10 cellular contexts compared by ENCODE assay signal in genomic region chr13:100875392-100876043, GRCh38.
DNase-seq lines count a peak whose midpoint lies in the region; ATAC-seq and TF ChIP-seq lines count a peak whose summit lies in the region.
"Had no signal": no experiment of that assay in that cellular context is flagged by ENCODE, and none has a peak within 500 bp of the region (broad histone marks: within the 10 kb centered on the region; RNA-seq: fewer than 3 reads in every experiment).

No MANE protein-coding gene starts in this region.

- peaks cover 3% of the 10 kb centered on the region for H3K36me3 Mint-ChIP-seq in activated CD4-positive, alpha-beta T cell treated with anti-CD3 and anti-CD28 coated beads, Interleukin-2, amount 10 ng/mL, durations not matched to agents 24 days and 14 days (ENCODE audit: low read depth)
- no peaks in the 10 kb centered on the region for H3K36me3 Mint-ChIP-seq in CD4-positive, alpha-beta T cell (ENCODE audit: low read depth)

- no peaks in the 10 kb centered on the region for H3K79me2 ChIP-seq in smooth muscle cell (ENCODE audit: low read depth)

- H3K27ac ChIP-seq in smooth muscle cell (ENCODE audit: low read depth) = peak overlapping the region; percentile 76
- no peak overlapping the region for H3K27ac ChIP-seq in CD4-positive, alpha-beta T cell (ENCODE audit: low read depth, low read length)
- H3K27ac ChIP-seq: BLaER1 had no signal

- no peak overlapping the region for H2AFZ ChIP-seq in smooth muscle cell (ENCODE audit: low read depth)

- CTCF ChIA-PET in CD4-positive, alpha-beta T cell (lab: Charles Lee) = no interaction called here

- in situ Hi-C loops in astrocyte of the cerebellum (cut with HindIII; ENCODE audit: low sequenced_read_pairs) = no loop called here

- H3K27me3 Mint-ChIP-seq in activated CD4-positive, alpha-beta T cell treated with anti-CD3 and anti-CD28 coated beads, Interleukin-2, amount 10 ng/mL, durations not matched to agents 24 days and 14 days = peaks cover 4% of the 10 kb centered on the region
- H3K27me3 Mint-ChIP-seq in CD4-positive, alpha-beta T cell = peaks cover 25% of the 10 kb centered on the region

- peak overlapping the region; percentile 78 for H3K27ac Mint-ChIP-seq in activated CD4-positive, alpha-beta T cell treated with anti-CD3 and anti-CD28 coated beads, Interleukin-2, amount 10 ng/mL, durations not matched to agents 24 days and 14 days
- no peak overlapping the region for H3K27ac Mint-ChIP-seq in CD4-positive, alpha-beta T cell
- H3K27ac Mint-ChIP-seq: activated CD4-positive, alpha-beta T cell treated with anti-CD3 and anti-CD28 coated beads, Interleukin-2, amount 10 ng/mL, durations not matched to agents 7 days and 5 days had no signal

- peak; percentile 61 for DNase-seq in activated CD4-positive, alpha-beta T cell treated with anti-CD3 and anti-CD28 coated beads, Interleukin-2, amount 10 ng/mL, durations not matched to agents 24 days and 14 days
- no peak for DNase-seq in activated CD4-positive, alpha-beta T cell treated with anti-CD3 and anti-CD28 coated beads for 1 hour
- DNase-seq in astrocyte of the cerebellum (ENCODE audit: low read depth) (peak; percentile 95), smooth muscle cell (lab: John Stamatoyannopoulos, UW; ENCODE audit: unreplicated experiment) (no peak), erythroblast (lab: John Stamatoyannopoulos, UW) (no peak), medulla oblongata (ENCODE audit: extremely low spot score) (no peak)
- DNase-seq in CD4-positive, alpha-beta T cell = no peak
- DNase-seq: activated CD4-positive, alpha-beta T cell treated with anti-CD3 and anti-CD28 coated beads, Interleukin-2, amount 10 ng/mL, durations not matched to agents 7 days and 5 days had no signal

- 6% methylated on average over 3 of the region's 3 CpGs for WGBS in smooth muscle cell (ENCODE audit: low lambda C conversion rate)

- H3K36me3 ChIP-seq in smooth muscle cell (ENCODE audit: low read depth) = no peaks in the 10 kb centered on the region
- H3K36me3 ChIP-seq: BLaER1 had no signal

- peaks cover 17% of the 10 kb centered on the region for H3K9me3 Mint-ChIP-seq in activated CD4-positive, alpha-beta T cell treated with anti-CD3 and anti-CD28 coated beads, Interleukin-2, amount 10 ng/mL, durations not matched to agents 24 days and 14 days
- H3K9me3 Mint-ChIP-seq in CD4-positive, alpha-beta T cell = peaks cover 6% of the 10 kb centered on the region

- POLR2A ChIA-PET in CD4-positive, alpha-beta T cell (lab: Charles Lee) = no interaction called here

- H3F3A ChIP-seq in smooth muscle cell (ENCODE audit: low read depth) = no peaks in the 10 kb centered on the region

- intact Hi-C loops in activated CD4-positive, alpha-beta T cell treated with anti-CD3 and anti-CD28 coated beads, Interleukin-2, amount 10 ng/mL, durations not matched to agents 24 days and 14 days (cut with micrococcal nuclease) = loop anchor here (5.0 kb wide), 1 partner anchor 752 kb away; no protein-coding TSS in a partner anchor
- intact Hi-C loops in CD4-positive, alpha-beta T cell (cut with DNase I, micrococcal nuclease) = no loop called here

- ATAC-seq in HG03378 (IDR thresholded peaks at IDR 0.05; ENCODE audit: unreplicated experiment) = peak; percentile 89
- no peak for ATAC-seq in CD4-positive, alpha-beta T cell (ENCODE audit: poor library complexity)

- H3K4me1 Mint-ChIP-seq in activated CD4-positive, alpha-beta T cell treated with anti-CD3 and anti-CD28 coated beads, Interleukin-2, amount 10 ng/mL, durations not matched to agents 24 days and 14 days = peaks cover 14% of the 10 kb centered on the region
- H3K4me1 Mint-ChIP-seq in CD4-positive, alpha-beta T cell (ENCODE audit: low read depth) = no peaks in the 10 kb centered on the region

- H4K20me1 ChIP-seq in smooth muscle cell (ENCODE audit: low read depth) = no peaks in the 10 kb centered on the region
- H4K20me1 ChIP-seq: BLaER1 had no signal

- no peaks in the 10 kb centered on the region for H3K27me3 ChIP-seq in smooth muscle cell (ENCODE audit: low read depth)
- no peaks in the 10 kb centered on the region for H3K27me3 ChIP-seq in CD4-positive, alpha-beta T cell (ENCODE audit: control insufficient read depth, insufficient read depth, low read length)
- H3K27me3 ChIP-seq: BLaER1 had no signal

- TF ChIP-seq POLR2A in erythroblast (IDR thresholded peaks at IDR 0.05; ENCODE audit: low read length) = no peak

- H3K4me2 ChIP-seq in smooth muscle cell = peak overlapping the region; percentile 24
- H3K4me2 ChIP-seq: BLaER1 had no signal

- H3K4me3 ChIP-seq in astrocyte of the cerebellum (ENCODE audit: low read depth, low read length) (no peak overlapping the region), smooth muscle cell (no peak overlapping the region)
- H3K4me3 ChIP-seq: BLaER1 had no signal

- H3K4me1 ChIP-seq in smooth muscle cell (ENCODE audit: low read depth) = no peaks in the 10 kb centered on the region
- H3K4me1 ChIP-seq: BLaER1 had no signal

- H3K9me3 ChIP-seq in smooth muscle cell (replicated peaks; ENCODE audit: low read depth) = no peaks in the 10 kb centered on the region
- H3K9me3 ChIP-seq in CD4-positive, alpha-beta T cell (ENCODE audit: control insufficient read depth, low read length) = no peaks in the 10 kb centered on the region

- H3K9ac ChIP-seq in smooth muscle cell (ENCODE audit: low read depth) = no peak overlapping the region
- H3K9ac ChIP-seq: BLaER1 had no signal

- H3K4me3 Mint-ChIP-seq in activated CD4-positive, alpha-beta T cell treated with anti-CD3 and anti-CD28 coated beads, Interleukin-2, amount 10 ng/mL, durations not matched to agents 24 days and 14 days = no peak overlapping the region
- H3K4me3 Mint-ChIP-seq in CD4-positive, alpha-beta T cell = no peak overlapping the region
- H3K4me3 Mint-ChIP-seq: activated CD4-positive, alpha-beta T cell treated with anti-CD3 and anti-CD28 coated beads, Interleukin-2, amount 10 ng/mL, durations not matched to agents 7 days and 5 days had no signal

- no peak for TF ChIP-seq CTCF in astrocyte of the cerebellum (IDR thresholded peaks at IDR 0.05; ENCODE audit: low read depth, low read length, missing control alignments)
- TF ChIP-seq CTCF in smooth muscle cell (IDR thresholded peaks at IDR 0.05; ENCODE audit: borderline replicate concordance, insufficient read depth, poor library complexity, severe bottlenecking) = no peak
- no peak for TF ChIP-seq CTCF in CD4-positive, alpha-beta T cell (IDR thresholded peaks at IDR 0.05)

Comparison
In these comparisons a context has a peak if more than half of its experiments do, and no peak if none do; other contexts are left out.
1. DNase-seq: peak in activated CD4-positive, alpha-beta T cell treated with anti-CD3 and anti-CD28 coated beads, Interleukin-2, amount 10 ng/mL, durations not matched to agents 24 days and 14 days (single experiment) and astrocyte of the cerebellum (single experiment); none in activated CD4-positive, alpha-beta T cell treated with anti-CD3 and anti-CD28 coated beads for 1 hour (single experiment), smooth muscle cell (single experiment), CD4-positive, alpha-beta T cell (0 of 10), erythroblast (0 of 2) and medulla oblongata (single experiment).